Comparison of ENCODE assay signal across 7 cellular contexts in the genomic region with DNA sequence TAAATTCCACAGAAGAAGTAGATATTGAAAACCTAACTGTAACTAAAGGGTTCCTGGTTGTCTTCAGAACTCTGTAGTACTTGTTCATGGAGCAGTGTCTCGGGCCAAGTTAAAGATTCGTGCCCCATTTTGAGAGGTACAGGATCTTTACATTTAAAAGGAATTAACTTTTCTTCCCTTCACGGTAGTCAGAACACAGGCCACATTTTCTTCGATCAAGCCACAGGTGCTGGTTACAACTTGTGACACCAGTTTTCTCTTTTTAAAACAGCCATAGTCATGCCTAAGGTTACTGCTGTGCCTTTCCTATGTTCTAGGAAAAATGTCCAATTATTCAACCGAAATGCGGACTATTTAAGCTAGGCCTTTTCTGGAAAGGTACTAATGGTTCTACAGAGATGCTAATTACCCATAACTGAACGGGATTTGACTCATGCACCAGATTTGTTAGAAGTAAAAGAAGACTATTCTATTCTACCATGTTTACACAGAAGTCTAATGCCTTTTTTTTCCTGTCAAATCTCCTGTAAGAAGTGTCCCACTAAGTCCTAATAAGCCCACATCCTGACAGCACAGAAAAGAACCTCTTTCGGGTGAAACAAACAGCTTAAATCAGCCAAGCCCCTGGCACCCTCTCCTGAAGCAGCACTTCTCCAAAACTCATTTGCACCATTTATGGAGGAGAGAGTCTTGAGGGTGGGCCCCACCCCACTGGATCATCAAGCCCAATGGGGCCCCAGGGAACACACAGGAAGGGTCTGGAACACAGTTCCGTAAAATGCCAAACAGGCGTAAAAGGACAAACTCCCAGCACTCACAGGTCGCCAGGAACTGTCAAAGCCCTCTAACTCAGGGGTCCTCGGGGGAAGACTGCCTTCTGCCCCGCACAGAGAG. TPM values are rescaled to one million over a fixed set of nuclear protein-coding genes. Genes with fewer than 3 reads are reported as not detected.
DNase-seq lines count a peak whose midpoint lies in the region; ATAC-seq lines count a peak whose summit lies in the region.

No MANE protein-coding gene starts in this region.

- H3K27me3 ChIP-seq in H7 (ENCODE audit: control insufficient read depth, insufficient read depth, low read length) (no peaks in the 10 kb centered on the region; the same call in 1 of the 2 replicates), iPS DF 6.9 (ENCODE audit: control insufficient read depth, insufficient read depth, low read length) (no peaks in the 10 kb centered on the region; the same call in 1 of the 2 replicates)

- H3K4me3 ChIP-seq in H7 (ENCODE audit: insufficient read depth, low read depth, low read length): peak overlapping the region; percentile 95
- peak overlapping the region; percentile 93; the same call in 1 of the 2 replicates for H3K4me3 ChIP-seq in iPS DF 6.9 (ENCODE audit: low read length)

- POLR2A ChIA-PET in activated CD4-positive, alpha-beta memory T cell treated with anti-CD3 and anti-CD28 coated beads for 36 hours (lab: Charles Lee): interaction anchor here (0.7 to 3.5 kb wide), 4 partner anchors 8 to 29 kb away, joined by 5 to 19 read pairs (median 8); no protein-coding TSS in a partner anchor

- H3K27ac ChIP-seq in iPS DF 6.9 (ENCODE audit: low read length): no peak overlapping the region

- WGBS in iPS DF 6.9 (ENCODE audit: insufficient coverage, insufficient read length): no CpG with 5 or more reads among the region's 13 CpGs

- H3K4me1 Mint-ChIP-seq in activated CD4-positive, alpha-beta memory T cell treated with anti-CD3 and anti-CD28 coated beads for 36 hours (ENCODE audit: low read depth): peaks cover 70% of the 10 kb centered on the region
- peaks cover 17% of the 10 kb centered on the region for H3K4me1 Mint-ChIP-seq in stimulated activated memory B cell treated with anti-CD40 and anti-IgM and Interleukin-4, amounts not matched to agents 10 μg/mL and 1 μg/mL and 100 μg/mL, for 72 hours

- H3K36me3 Mint-ChIP-seq in activated CD4-positive, alpha-beta memory T cell treated with anti-CD3 and anti-CD28 coated beads for 36 hours: peaks cover 3% of the 10 kb centered on the region
- no peaks in the 10 kb centered on the region for H3K36me3 Mint-ChIP-seq in stimulated activated memory B cell treated with anti-CD40 and anti-IgM and Interleukin-4, amounts not matched to agents 10 μg/mL and 1 μg/mL and 100 μg/mL, for 72 hours

- CTCF ChIA-PET in activated CD4-positive, alpha-beta memory T cell treated with anti-CD3 and anti-CD28 coated beads for 36 hours (lab: Charles Lee): interaction anchor here (0.6 to 1.8 kb wide), 5 partner anchors 8 to 91 kb away, joined by 3 to 7 read pairs (median 3); no protein-coding TSS in a partner anchor

- no peak for ATAC-seq in stimulated activated memory B cell treated with anti-CD40 and anti-IgM and Interleukin-4, amounts not matched to agents 10 μg/mL and 1 μg/mL and 100 μg/mL, for 72 hours
- ATAC-seq in GM21515 (IDR thresholded peaks at IDR 0.05; ENCODE audit: unreplicated experiment) (no peak), HG03025 (IDR thresholded peaks at IDR 0.05; ENCODE audit: low FRiP score, unreplicated experiment) (no peak), HG02885 (IDR thresholded peaks at IDR 0.05; ENCODE audit: poor library complexity, unreplicated experiment) (no peak)

- no peaks in the 10 kb centered on the region for H3K27me3 Mint-ChIP-seq in activated CD4-positive, alpha-beta memory T cell treated with anti-CD3 and anti-CD28 coated beads for 36 hours
- H3K27me3 Mint-ChIP-seq in stimulated activated memory B cell treated with anti-CD40 and anti-IgM and Interleukin-4, amounts not matched to agents 10 μg/mL and 1 μg/mL and 100 μg/mL, for 72 hours: peaks cover 40% of the 10 kb centered on the region

- intact Hi-C loops in activated CD4-positive, alpha-beta memory T cell treated with anti-CD3 and anti-CD28 coated beads for 36 hours (cut with micrococcal nuclease): loop anchor here (1.0 kb wide), 1 partner anchor 9 kb away; no protein-coding TSS in a partner anchor

- DNase-seq in H7 (no peak), iPS DF 6.9 (ENCODE audit: low read depth, low spot score) (no peak)
- no peak for DNase-seq in activated CD4-positive, alpha-beta memory T cell treated with anti-CD3 and anti-CD28 coated beads for 36 hours

- peak overlapping the region; percentile 91 for H3K27ac Mint-ChIP-seq in activated CD4-positive, alpha-beta memory T cell treated with anti-CD3 and anti-CD28 coated beads for 36 hours
- no peak overlapping the region for H3K27ac Mint-ChIP-seq in stimulated activated memory B cell treated with anti-CD40 and anti-IgM and Interleukin-4, amounts not matched to agents 10 μg/mL and 1 μg/mL and 100 μg/mL, for 72 hours

- no peaks in the 10 kb centered on the region for H3K36me3 ChIP-seq in H7 (replicated peaks; ENCODE audit: control insufficient read depth, insufficient read depth, low read length)
- no peaks in the 10 kb centered on the region for H3K36me3 ChIP-seq in iPS DF 6.9 (ENCODE audit: control insufficient read depth, insufficient read depth, low read length)

- no peaks in the 10 kb centered on the region for H3K9me3 Mint-ChIP-seq in activated CD4-positive, alpha-beta memory T cell treated with anti-CD3 and anti-CD28 coated beads for 36 hours
- no peaks in the 10 kb centered on the region for H3K9me3 Mint-ChIP-seq in stimulated activated memory B cell treated with anti-CD40 and anti-IgM and Interleukin-4, amounts not matched to agents 10 μg/mL and 1 μg/mL and 100 μg/mL, for 72 hours

- H3K9me3 ChIP-seq in iPS DF 6.9 (ENCODE audit: control insufficient read depth, insufficient read depth, low read length): no peaks in the 10 kb centered on the region

- H3K4me3 Mint-ChIP-seq in activated CD4-positive, alpha-beta memory T cell treated with anti-CD3 and anti-CD28 coated beads for 36 hours: peak overlapping the region; percentile 96
- peak overlapping the region; percentile 68 for H3K4me3 Mint-ChIP-seq in stimulated activated memory B cell treated with anti-CD40 and anti-IgM and Interleukin-4, amounts not matched to agents 10 μg/mL and 1 μg/mL and 100 μg/mL, for 72 hours

- H3K4me1 ChIP-seq in iPS DF 6.9 (ENCODE audit: control insufficient read depth, insufficient read depth, low read length): peaks cover 6% of the 10 kb centered on the region; the same call in 1 of the 2 replicates

RNA-seq across cellular contexts. Expression of a gene that starts 1.9 kb away (rescaled TPM):
- 69.7 and 101 TPM in 2 replicates for total RNA-seq in H7 (2014; rRNA removed; shearing (Covaris generic))
- total RNA-seq in activated CD4-positive, alpha-beta memory T cell treated with anti-CD3 and anti-CD28 coated beads for 36 hours: 10 to 100 TPM; 35.3 to 40.4 TPM
